Comparison of ENCODE assay signal across 34 cellular contexts in the genomic region with DNA sequence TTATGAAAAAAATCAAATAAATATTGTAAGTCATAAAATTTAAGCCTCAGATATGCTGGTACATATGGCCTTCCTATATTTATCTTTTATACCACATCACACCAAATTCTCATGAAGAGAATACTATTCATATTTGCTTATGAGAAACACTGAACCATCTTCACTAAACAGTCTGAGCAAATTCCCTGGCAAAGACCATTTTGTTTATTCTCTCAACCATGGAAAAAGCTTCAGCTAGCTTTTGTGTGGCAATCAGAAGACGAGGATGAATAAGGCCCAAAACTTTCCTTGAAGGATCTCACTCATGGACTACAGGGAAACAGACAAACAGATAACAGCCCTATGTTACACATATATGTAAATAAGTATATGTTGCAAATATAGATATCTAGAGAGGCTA.
"Had no signal": no experiment of that assay in that cellular context is flagged by ENCODE, and none has a peak within 500 bp of the region (broad histone marks: within the 10 kb centered on the region; RNA-seq: fewer than 3 reads in every experiment).

No MANE protein-coding gene starts in this region.

- DNase-seq: Karpas-422, Kasumi-1, MG63, MM.1S, MV-4-11, NCI-H1048, NCI-H1092, NCI-H1092 treated with DMSO at 0.1 percent for 48 hours, NCI-H1105, NCI-H1105 treated with DMSO at 0.1 percent for 48 hours, NCI-H1417, NCI-H1417 treated with DMSO at 0.1 percent for 48 hours, NCI-H1436, NCI-H1436 treated with DMSO at 0.1 percent for 48 hours, NCI-H146, NCI-H1694, NCI-H187, NCI-H187 treated with DMSO at 0.1 percent for 48 hours, NCI-H1930, NCI-H2029, NCI-H2029 treated with DMSO at 0.1 percent for 48 hours, NCI-H2081, NCI-H2081 treated with DMSO at 0.1 percent for 48 hours, NCI-H2107, NCI-H2171, NCI-H2171 treated with DMSO at 0.1 percent for 48 hours, NCI-H2227 treated with DMSO at 0.1 percent for 48 hours, NCI-H226, NCI-H345, NCI-H446, NCI-H446 treated with DMSO at 0.1 percent for 48 hours, NCI-H510A, NCI-H510A treated with DMSO at 0.1 percent for 48 hours had no signal

- H3K4me2 ChIP-seq: KMS-11 had no signal

- H3K9me3 ChIP-seq: MG63 had no signal

- H3K27me3 ChIP-seq: MG63 had no signal

- H3K36me3 ChIP-seq: MG63 had no signal

- H3K27ac ChIP-seq: KMS-11 had no signal

- H3K9ac ChIP-seq: KMS-11 had no signal

- H3K4me3 ChIP-seq: MG63 had no signal
